Comparison of ENCODE assay signal across 17 cellular contexts in the genomic region with DNA sequence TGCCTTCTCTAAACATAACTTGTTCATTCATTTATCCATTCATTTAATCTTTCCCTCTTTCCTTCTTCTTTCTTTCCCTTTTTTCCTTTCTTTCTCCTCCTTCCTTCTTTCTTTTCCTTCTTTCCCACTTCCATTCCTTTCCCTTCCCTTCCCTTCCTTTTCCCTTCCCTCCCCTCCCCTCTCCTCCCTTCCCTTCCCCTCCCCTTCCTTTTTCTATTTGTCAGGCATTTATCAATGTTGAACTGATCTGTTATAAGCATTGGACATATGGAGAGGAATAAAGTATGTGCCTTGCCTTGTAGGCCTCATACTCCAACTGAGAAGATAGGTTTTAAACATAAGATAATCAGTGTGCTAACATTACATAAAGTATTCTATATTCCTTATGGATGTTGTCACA. TPM values are rescaled to one million over a fixed set of nuclear protein-coding genes. Genes with fewer than 3 reads are reported as not detected.
"Had no signal": no experiment of that assay in that cellular context is flagged by ENCODE, and none has a peak within 500 bp of the region (broad histone marks: within the 10 kb centered on the region; RNA-seq: fewer than 3 reads in every experiment).

No MANE protein-coding gene starts in this region.

- H3K4me3 ChIP-seq: adrenal gland, gastroesophageal sphincter, tibial artery, uterus had no signal

- H3K27me3 ChIP-seq: adrenal gland, gastroesophageal sphincter, tibial artery, uterus had no signal

- H3K4me3 Mint-ChIP-seq: dendritic cell treated with granulocyte-macrophage colony-stimulating factor and Interleukin-4, amounts not matched to agents 40 ng/mL and 50 ng/mL, for 4 days had no signal

- H3K9me3 ChIP-seq: adrenal gland, gastroesophageal sphincter, tibial artery, uterus had no signal

- H3K27ac Mint-ChIP-seq: dendritic cell treated with granulocyte-macrophage colony-stimulating factor and Interleukin-4, amounts not matched to agents 40 ng/mL and 50 ng/mL, for 4 days had no signal

- DNase-seq: activated CD4-positive, alpha-beta T cell treated with anti-CD3 and anti-CD28 coated beads for 4 hours; activated gamma-delta T cell; adrenal gland; kidney; left ventricle myocardium superior; retina; stimulated activated CD4-positive, alpha-beta T cell treated with anti-CD3 and anti-CD28 coated beads, Interleukin-15, amount 100 ng/mL, for 24 hours; stimulated activated CD4-positive, alpha-beta T cell treated with anti-CD3 and anti-CD28 coated beads, Interleukin-4, amount 100 ng/mL, for 24 hours; SW 1271; tibial artery; uterus; WERI-Rb-1 had no signal

- H3K4me1 ChIP-seq: adrenal gland, gastroesophageal sphincter, tibial artery, uterus had no signal

- ATAC-seq: gastroesophageal sphincter, left ventricle myocardium superior had no signal

- FAIRE-seq: kidney had no signal

- H3K27me3 Mint-ChIP-seq: dendritic cell treated with granulocyte-macrophage colony-stimulating factor and Interleukin-4, amounts not matched to agents 40 ng/mL and 50 ng/mL, for 4 days had no signal

- H3K27ac ChIP-seq: adrenal gland, gastroesophageal sphincter, tibial artery, uterus, WERI-Rb-1 had no signal

- H3K36me3 ChIP-seq: adrenal gland, gastroesophageal sphincter, tibial artery, uterus, WERI-Rb-1 had no signal

RNA-seq across cellular contexts. Expression of a gene that starts 23.7 kb away (rescaled TPM):
- total RNA-seq: adrenal gland, epithelial cell of proximal tubule, gastroesophageal sphincter, left ventricle myocardium superior, mesenteric fat pad, skeletal muscle tissue, uterus had no signal
- polyA plus RNA-seq: adrenal gland had no signal
